In genomic region chr1:201171063-201172036, GRCh38 we compare ENCODE assay signal across 8 cellular contexts. TPM values are rescaled to one million over a fixed set of nuclear protein-coding genes. Genes with fewer than 3 reads are reported as not detected.
DNase-seq lines count a peak whose midpoint lies in the region; ATAC-seq, FAIRE-seq and TF ChIP-seq lines count a peak whose summit lies in the region.

No MANE protein-coding gene starts in this region.

- no peaks in the 10 kb centered on the region for H3K36me3 ChIP-seq in KMS-11 (ENCODE audit: insufficient read depth)
- no peaks in the 10 kb centered on the region for H3K36me3 ChIP-seq in keratinocyte (ENCODE audit: control insufficient read depth in 2 of 2, extremely low read depth in 1 of 2, insufficient read depth in 2 of 2, low read length in 2 of 2)

- H3K36me3 Mint-ChIP-seq in brain, result no peaks in the 10 kb centered on the region

- H4K20me1 ChIP-seq in KMS-11 (ENCODE audit: insufficient read depth) (no peaks in the 10 kb centered on the region), keratinocyte (ENCODE audit: control insufficient read depth, extremely low read depth, insufficient read depth, low read length) (no peaks in the 10 kb centered on the region)

- H3K79me2 ChIP-seq in KMS-11 (ENCODE audit: insufficient read depth, low read depth) (no peaks in the 10 kb centered on the region), keratinocyte (ENCODE audit: control insufficient read depth, insufficient read depth, low read length) (no peaks in the 10 kb centered on the region)

- peak overlapping the region in 3 of 5 experiments; percentile 49 to 94 (median 94) for H3K27ac Mint-ChIP-seq in brain

- dilution Hi-C loops in keratinocyte (cut with MboI; ENCODE audit: extremely low pct_ligation_motif_present, low sequenced_read_pairs), result no loop called here

- H3K27me3 Mint-ChIP-seq in brain, result peaks cover 14% of the 10 kb centered on the region

- peak; percentile 44 for ATAC-seq in GM21529 (IDR thresholded peaks at IDR 0.05; ENCODE audit: unreplicated experiment)

- H3K27me3 ChIP-seq in KMS-11 (ENCODE audit: insufficient read depth, low read depth) (no peaks in the 10 kb centered on the region), keratinocyte (ENCODE audit: control insufficient read depth, extremely low read depth, insufficient read depth, low read length) (peaks cover 6% of the 10 kb centered on the region)

- H3K27ac ChIP-seq in KMS-11 (peak overlapping the region; percentile 99), keratinocyte (ENCODE audit: control insufficient read depth, insufficient read depth, low read length) (no peak overlapping the region)

- H3K9me3 Mint-ChIP-seq in brain, result no peaks in the 10 kb centered on the region

- H3K4me3 ChIP-seq in KMS-11 (IDR thresholded peaks at IDR 0.05; ENCODE audit: insufficient read depth, low read depth, low read length) (peak overlapping the region; percentile 70), keratinocyte (ENCODE audit: control insufficient read depth in 2 of 3, extremely low read depth in 1 of 3, insufficient read depth in 2 of 3, low read depth in 1 of 3, low read length in 3 of 3) (peak overlapping the region; percentile 25 to 65 (median 61))

- H3K4me3 Mint-ChIP-seq in brain, result peak overlapping the region; percentile 70 to 86 (median 82)

- H3K9ac ChIP-seq in KMS-11, result peak overlapping the region; percentile 97
- peak overlapping the region; percentile 53 for H3K9ac ChIP-seq in keratinocyte (ENCODE audit: control insufficient read depth, extremely low read depth, insufficient read depth, low read length)

- TF ChIP-seq CTCF in KMS-11 (conservative IDR thresholded peaks at IDR 0.05; ENCODE audit: low read depth, low read length) (peak; percentile 75), brain (conservative IDR thresholded peaks at IDR 0.05) (peak; percentile 63 to 67), keratinocyte (optimal IDR thresholded peaks at IDR 0.05 in 1 of 3, IDR thresholded peaks at IDR 0.05 in 1 of 3, conservative IDR thresholded peaks at IDR 0.05 in 1 of 3; ENCODE audit: extremely low read depth in 1 of 3, insufficient read depth in 2 of 3, low read length in 3 of 3) (peak; percentile 12 to 39 (median 19))

- H3K4me1 ChIP-seq in KMS-11 (ENCODE audit: low read depth, poor library complexity, severe bottlenecking) (peaks cover 29% of the 10 kb centered on the region), keratinocyte (ENCODE audit: control insufficient read depth, extremely low read depth, insufficient read depth, low read length) (peaks cover 23% of the 10 kb centered on the region)

- no peaks in the 10 kb centered on the region for H3K9me3 ChIP-seq in keratinocyte (ENCODE audit: control insufficient read depth, low read depth, low read length)

- no peak for FAIRE-seq in keratinocyte (lab: Jason Lieb, UNC)

- H2AFZ ChIP-seq in KMS-11 (ENCODE audit: low read depth), result peak overlapping the region; percentile 87
- peak overlapping the region; percentile 69 for H2AFZ ChIP-seq in keratinocyte (ENCODE audit: control insufficient read depth, low read length)

- H3K4me2 ChIP-seq in KMS-11 (peak overlapping the region; percentile 88), keratinocyte (ENCODE audit: control insufficient read depth, extremely low read depth, insufficient read depth, low read depth, low read length) (peak overlapping the region; percentile 91)

- H3K9me1 ChIP-seq in keratinocyte (ENCODE audit: control insufficient read depth, extremely low read depth, insufficient read depth, low read length), result no peaks in the 10 kb centered on the region

- peaks cover 44% of the 10 kb centered on the region for H3K4me1 Mint-ChIP-seq in brain

- DNase-seq in ELR (ENCODE audit: low read depth) (peak; percentile 50), T-helper 1 cell (peak in 4 of 5 donors; percentile 10 to 36 (median 18)), keratinocyte (ENCODE audit: low read depth, low spot score) (no peak), SW 1271 (lab: John Stamatoyannopoulos, UW) (no peak)
- peak; percentile 74 for DNase-seq in stimulated activated CD4-positive, alpha-beta T cell treated with anti-CD3 and anti-CD28 coated beads, Interleukin-15, amount 100 ng/mL, for 24 hours

RNA-seq across cellular contexts. Expression of gene TMEM9, which starts 17.1 kb away (rescaled TPM):
- 165 TPM for polyA plus RNA-seq in brain (ENCODE audit: insufficient read depth, low read depth, low replicate concordance)
- 56.0 to 106 TPM (median 59.8 TPM) in 3 replicates for polyA plus RNA-seq in keratinocyte
- 16.1 TPM for polyA plus RNA-seq in keratinocyte (2011; ENCODE audit: low read depth)
- polyA plus RNA-seq in keratinocyte (2011; cell fraction: cytosol; rRNA removed), result 54.3 and 55.6 TPM in 2 replicates
- 64.9 and 85.3 TPM in 2 replicates for polyA plus RNA-seq in keratinocyte (2011; cell fraction: nucleus; rRNA removed)
- 26.5 and 49.8 TPM in 2 replicates for polyA plus RNA-seq in keratinocyte (2012; ENCODE audit: low replicate concordance)
- polyA minus RNA-seq in keratinocyte, result 77.3 to 171 TPM (median 109 TPM) in 3 replicates
- 36.3 TPM for polyA minus RNA-seq in keratinocyte (2011; cell fraction: cytosol; rRNA and poly(A)+ RNA removed)
- polyA minus RNA-seq in keratinocyte (2011; cell fraction: nucleus; rRNA and poly(A)+ RNA removed), result 25.4 and 26.7 TPM in 2 replicates

RNA-seq across cellular contexts. Expression of gene IGFN1, which starts 19.3 kb away (rescaled TPM):
- polyA plus RNA-seq in brain (ENCODE audit: insufficient read depth, low read depth, low replicate concordance) (0.03 TPM), keratinocyte (not detected in 3 replicates)
- polyA plus RNA-seq in keratinocyte (2011; ENCODE audit: low read depth), result 0.19 TPM
- not detected in 2 replicates for polyA plus RNA-seq in keratinocyte (2011; cell fraction: cytosol; rRNA removed)
- polyA plus RNA-seq in keratinocyte (2011; cell fraction: nucleus; rRNA removed), result 0.07 and 0.10 TPM in 2 replicates
- polyA plus RNA-seq in keratinocyte (2012; ENCODE audit: low replicate concordance), result 0.06 and 0.24 TPM in 2 replicates
- 0.07 to 0.10 TPM in 2 of 3 replicates, not detected in the other for polyA minus RNA-seq in keratinocyte
- not detected for polyA minus RNA-seq in keratinocyte (2011; cell fraction: cytosol; rRNA and poly(A)+ RNA removed)
- polyA minus RNA-seq in keratinocyte (2011; cell fraction: nucleus; rRNA and poly(A)+ RNA removed), result 0.23 TPM in 1 of 2 replicates, not detected in the other

RNA-seq across cellular contexts. Expression of gene ASCL5, which starts 44.4 kb away (rescaled TPM):
- polyA plus RNA-seq in brain (ENCODE audit: insufficient read depth, low read depth, low replicate concordance) (not detected), keratinocyte (not detected in 3 replicates)
- polyA plus RNA-seq in keratinocyte (2011; ENCODE audit: low read depth), result 0.19 TPM
- 0.04 TPM in 1 of 2 replicates, not detected in the other for polyA plus RNA-seq in keratinocyte (2011; cell fraction: cytosol; rRNA removed)
- not detected in 2 replicates for polyA plus RNA-seq in keratinocyte (2011; cell fraction: nucleus; rRNA removed)
- polyA plus RNA-seq in keratinocyte (2012; ENCODE audit: low replicate concordance), result 0.07 TPM in 1 of 2 replicates, not detected in the other
- polyA minus RNA-seq in keratinocyte, result not detected in 3 replicates
- not detected for polyA minus RNA-seq in keratinocyte (2011; cell fraction: cytosol; rRNA and poly(A)+ RNA removed)
- not detected in 2 replicates for polyA minus RNA-seq in keratinocyte (2011; cell fraction: nucleus; rRNA and poly(A)+ RNA removed)

RNA-seq across cellular contexts. Expression of gene CACNA1S, which starts 59.1 kb away (rescaled TPM):
- polyA plus RNA-seq in brain (ENCODE audit: insufficient read depth, low read depth, low replicate concordance) (0.19 TPM), keratinocyte (not detected in 3 replicates)
- polyA plus RNA-seq in keratinocyte (2011; ENCODE audit: low read depth), result not detected
- polyA plus RNA-seq in keratinocyte (2011; cell fraction: cytosol; rRNA removed), result not detected in 2 replicates
- polyA plus RNA-seq in keratinocyte (2011; cell fraction: nucleus; rRNA removed), result not detected in 2 replicates
- not detected in 2 replicates for polyA plus RNA-seq in keratinocyte (2012; ENCODE audit: low replicate concordance)
- not detected in 3 replicates for polyA minus RNA-seq in keratinocyte
- not detected for polyA minus RNA-seq in keratinocyte (2011; cell fraction: cytosol; rRNA and poly(A)+ RNA removed)
- polyA minus RNA-seq in keratinocyte (2011; cell fraction: nucleus; rRNA and poly(A)+ RNA removed), result not detected in 2 replicates

Comparison
In these comparisons a context has a peak if more than half of its experiments do, and no peak if none do; other contexts are left out.
1. DNase-seq: peak in ELR (single experiment), T-helper 1 cell (4 of 5) and stimulated activated CD4-positive, alpha-beta T cell treated with anti-CD3 and anti-CD28 coated beads, Interleukin-15, amount 100 ng/mL, for 24 hours (single experiment); none in keratinocyte (single experiment) and SW 1271 (0 of 2).
2. CTCF ChIP-seq: peak in every context shown above with its lines; median percentile 75 in KMS-11; 65 in brain; 19 in keratinocyte.